ENCODE assay signal across 8 cellular contexts in genomic region chr2:168920504-168921157, GRCh38. TPM values are rescaled to one million over a fixed set of nuclear protein-coding genes. Genes with fewer than 3 reads are reported as not detected.
A peak's percentile ranks its signal among the peaks of the same experiment; 100 is the strongest.
DNase-seq lines count a peak whose midpoint lies in the region; ATAC-seq and TF ChIP-seq lines count a peak whose summit lies in the region.

No MANE protein-coding gene starts in this region.

- H3K36me3 Mint-ChIP-seq in CD14-positive monocyte = no peaks in the 10 kb centered on the region
- no peaks in the 10 kb centered on the region for H3K36me3 Mint-ChIP-seq in naive B cell
- no peaks in the 10 kb centered on the region for H3K36me3 Mint-ChIP-seq in activated T-cell treated with anti-CD3 and anti-CD28 coated beads, Interleukin-2, amount 50 U/mL, for 4 hours (ENCODE audit: insufficient read depth)

- peaks cover 0 to 2% (median 0%) of the 10 kb centered on the region in 7 donors for H3K9me3 Mint-ChIP-seq in CD14-positive monocyte
- peaks cover 0 to 5% (median 0%) of the 10 kb centered on the region in 7 donors for H3K9me3 Mint-ChIP-seq in naive B cell
- H3K9me3 Mint-ChIP-seq in activated T-cell treated with anti-CD3 and anti-CD28 coated beads, Interleukin-2, amount 50 U/mL, for 4 hours = no peaks in the 10 kb centered on the region

- TF ChIP-seq CTCF in CD14-positive monocyte (IDR thresholded peaks at IDR 0.05) (peak; percentile 85), cardiac fibroblast (IDR thresholded peaks at IDR 0.05; ENCODE audit: low read depth, low read length) (peak; percentile 47)

- intact Hi-C loops in CD14-positive monocyte (cut with micrococcal nuclease) = loop anchor here (2.0 to 5.0 kb wide), 2 partner anchors 573 to 574 kb away; no protein-coding TSS in a partner anchor

- H3K27ac Mint-ChIP-seq in CD14-positive monocyte = no peak overlapping the region
- peak overlapping the region in 1 of 6 donors; percentile 2 for H3K27ac Mint-ChIP-seq in naive B cell

- H3K27me3 ChIP-seq in H7 (ENCODE audit: control insufficient read depth, insufficient read depth, low read length) = no peaks in the 10 kb centered on the region

- H3K27me3 Mint-ChIP-seq in CD14-positive monocyte (ENCODE audit: low read depth in 3 of 3) (peaks cover 0 to 3% (median 1%) of the 10 kb centered on the region in 3 donors), naive B cell (peaks cover 0 to 21% (median 19%) of the 10 kb centered on the region in 3 donors)
- peaks cover 28% of the 10 kb centered on the region for H3K27me3 Mint-ChIP-seq in activated T-cell treated with anti-CD3 and anti-CD28 coated beads, Interleukin-2, amount 50 U/mL, for 4 hours (ENCODE audit: low read depth)

- peak in 1 of 2 donors; percentile 32 for ATAC-seq in naive B cell (ENCODE audit: low read depth in 2 of 2)
- no peak for ATAC-seq in activated T-cell treated with anti-CD3 and anti-CD28 coated beads, Interleukin-2, amount 50 U/mL, for 4 hours
- ATAC-seq in HG02588 (IDR thresholded peaks at IDR 0.05; ENCODE audit: unreplicated experiment) = no peak
- no peak for ATAC-seq in GM21717 (IDR thresholded peaks at IDR 0.05; ENCODE audit: unreplicated experiment)

- H3K4me3 ChIP-seq in H7 (ENCODE audit: insufficient read depth, low read depth, low read length) = no peak overlapping the region
- H3K4me3 ChIP-seq in cardiac fibroblast (replicated peaks in 1 of 2; ENCODE audit: low read depth in 2 of 2, low read length in 2 of 2) = no peak overlapping the region

- no peaks in the 10 kb centered on the region for H3K36me3 ChIP-seq in H7 (replicated peaks; ENCODE audit: control insufficient read depth, insufficient read depth, low read length)

- no peak for DNase-seq in CD14-positive monocyte (ENCODE audit: low spot score)
- DNase-seq in H7 = peak; percentile 24
- peak; percentile 36 for DNase-seq in NCI-H460 (ENCODE audit: extremely low read depth, low read depth)
- DNase-seq in cardiac fibroblast (ENCODE audit: low read depth in 2 of 2) = peak; percentile 60 to 64
- peak; percentile 17 for DNase-seq in naive B cell
- DNase-seq in activated T-cell treated with anti-CD3 and anti-CD28 coated beads, Interleukin-2, amount 50 U/mL, for 4 hours = no peak

- H3K4me3 Mint-ChIP-seq in CD14-positive monocyte = no peak overlapping the region
- H3K4me3 Mint-ChIP-seq in naive B cell = no peak overlapping the region
- H3K4me3 Mint-ChIP-seq in activated T-cell treated with anti-CD3 and anti-CD28 coated beads, Interleukin-2, amount 50 U/mL, for 4 hours = no peak overlapping the region

- no peaks in the 10 kb centered on the region for H3K4me1 Mint-ChIP-seq in CD14-positive monocyte
- H3K4me1 Mint-ChIP-seq in naive B cell = no peaks in the 10 kb centered on the region
- H3K4me1 Mint-ChIP-seq in activated T-cell treated with anti-CD3 and anti-CD28 coated beads, Interleukin-2, amount 50 U/mL, for 4 hours (ENCODE audit: low read depth) = peaks cover 3% of the 10 kb centered on the region

RNA-seq across cellular contexts. Expression of gene G6PC2, which starts 19.5 kb away (rescaled TPM):
- not detected for polyA plus RNA-seq in CD14-positive monocyte
- not detected in 2 replicates for total RNA-seq in H7 (2014; rRNA removed; shearing (Covaris generic))
- not detected in 2 replicates for total RNA-seq in NCI-H460 (2014; rRNA removed; shearing (Covaris generic))
- polyA plus RNA-seq in NCI-H460 (2014; cell fraction: nucleus; rRNA removed) = not detected in 2 replicates
- polyA plus RNA-seq in naive B cell (ENCODE audit: low read depth in 6 of 6) = not detected
- total RNA-seq in activated T-cell treated with anti-CD3 and anti-CD28 coated beads, Interleukin-2, amount 50 U/mL, for 4 hours = not detected

RNA-seq across cellular contexts. Expression of gene SPC25, which starts 30.4 kb away (rescaled TPM):
- polyA plus RNA-seq in CD14-positive monocyte (not detected), naive B cell (ENCODE audit: low read depth in 6 of 6) (not detected)
- 11.9 and 13.9 TPM in 2 replicates for total RNA-seq in H7 (2014; rRNA removed; shearing (Covaris generic))
- total RNA-seq in NCI-H460 (2014; rRNA removed; shearing (Covaris generic)) = 10.8 and 12.7 TPM in 2 replicates
- polyA plus RNA-seq in NCI-H460 (2014; cell fraction: nucleus; rRNA removed) = 9.2 and 18.9 TPM in 2 replicates
- total RNA-seq in activated T-cell treated with anti-CD3 and anti-CD28 coated beads, Interleukin-2, amount 50 U/mL, for 4 hours = 1 to 10 TPM; 2.1 to 3.7 (median 2.4) TPM

Comparison
In these comparisons a context has a peak if more than half of its experiments do, and no peak if none do; other contexts are left out.
1. DNase-seq: peak in H7 (single experiment), NCI-H460 (single experiment), cardiac fibroblast (2 of 2) and naive B cell (single experiment); none in CD14-positive monocyte (single experiment) and activated T-cell treated with anti-CD3 and anti-CD28 coated beads, Interleukin-2, amount 50 U/mL, for 4 hours (single experiment).